1 cellular context compared by ENCODE assay signal in genomic region chr6:48272518-48272917, GRCh38.
TF ChIP-seq lines count a peak whose summit lies in the region.

No MANE protein-coding gene starts in this region.

TF ChIP-seq in K562, 482 proteins besides CTCF, POLR2A, EP300 and RAD21 (continued from another document):
- TF ChIP-seq, protein P1, sequence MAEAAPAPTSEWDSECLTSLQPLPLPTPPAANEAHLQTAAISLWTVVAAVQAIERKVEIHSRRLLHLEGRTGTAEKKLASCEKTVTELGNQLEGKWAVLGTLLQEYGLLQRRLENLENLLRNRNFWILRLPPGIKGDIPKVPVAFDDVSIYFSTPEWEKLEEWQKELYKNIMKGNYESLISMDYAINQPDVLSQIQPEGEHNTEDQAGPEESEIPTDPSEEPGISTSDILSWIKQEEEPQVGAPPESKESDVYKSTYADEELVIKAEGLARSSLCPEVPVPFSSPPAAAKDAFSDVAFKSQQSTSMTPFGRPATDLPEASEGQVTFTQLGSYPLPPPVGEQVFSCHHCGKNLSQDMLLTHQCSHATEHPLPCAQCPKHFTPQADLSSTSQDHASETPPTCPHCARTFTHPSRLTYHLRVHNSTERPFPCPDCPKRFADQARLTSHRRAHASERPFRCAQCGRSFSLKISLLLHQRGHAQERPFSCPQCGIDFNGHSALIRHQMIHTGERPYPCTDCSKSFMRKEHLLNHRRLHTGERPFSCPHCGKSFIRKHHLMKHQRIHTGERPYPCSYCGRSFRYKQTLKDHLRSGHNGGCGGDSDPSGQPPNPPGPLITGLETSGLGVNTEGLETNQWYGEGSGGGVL (CRISPR knock-in tag; IDR thresholded peaks at IDR 0.05), result no peak
- TF ChIP-seq BRF2 (IDR thresholded peaks at IDR 0.05; ENCODE audit: borderline replicate concordance, insufficient read depth, insufficient read length), result no peak
